Comparison of ENCODE assay signal across 10 cellular contexts in genomic region chr7:75772081-75773077, GRCh38. TPM values are rescaled to one million over a fixed set of nuclear protein-coding genes. Genes with fewer than 3 reads are reported as not detected.
DNase-seq lines count a peak whose midpoint lies in the region; ATAC-seq, FAIRE-seq and TF ChIP-seq lines count a peak whose summit lies in the region.
"Had no signal": no experiment of that assay in that cellular context is flagged by ENCODE, and none has a peak within 500 bp of the region (broad histone marks: within the 10 kb centered on the region; RNA-seq: fewer than 3 reads in every experiment).

A gene with protein sequence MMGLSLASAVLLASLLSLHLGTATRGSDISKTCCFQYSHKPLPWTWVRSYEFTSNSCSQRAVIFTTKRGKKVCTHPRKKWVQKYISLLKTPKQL (minus strand): TSS chr7:75772211. CDS start chr7:75772176, 35 bp downstream.

- H3K4me3 Mint-ChIP-seq in astrocyte (ENCODE audit: unreplicated experiment): peak within 1 kb of the TSS; percentile 40
- H3K4me3 Mint-ChIP-seq: central memory CD8-positive, alpha-beta T cell had no signal

- peak; percentile 69 for FAIRE-seq in astrocyte (lab: Jason Lieb, UNC)
- no peak for FAIRE-seq in kidney (lab: Jason Lieb, UNC)

- H3K4me1 Mint-ChIP-seq in astrocyte (ENCODE audit: low read depth, unreplicated experiment): no peaks in the 10 kb centered on the region

- H3K9ac ChIP-seq in astrocyte (ENCODE audit: low read length) (peak within 1 kb of the TSS; percentile 65), kidney (ENCODE audit: low read length in 2 of 2) (no peak within 1 kb of the TSS)

- peak within 1 kb of the TSS; percentile 73 for H3K4me2 ChIP-seq in astrocyte (ENCODE audit: low read length)

- H3K27ac Mint-ChIP-seq in astrocyte (ENCODE audit: unreplicated experiment): no peak within 1 kb of the TSS

- no peak within 1 kb of the TSS for H2AFZ ChIP-seq in astrocyte (ENCODE audit: low read depth, low read length)

- peak; percentile 93 for DNase-seq in astrocyte (ENCODE audit: low read depth)
- peak; percentile 80 for DNase-seq in kidney
- peak; percentile 60 for DNase-seq in testis
- no peak for DNase-seq in GM13977 (ENCODE audit: low spot score)
- no peak for DNase-seq in stimulated activated CD4-positive, alpha-beta T cell treated with anti-CD3 and anti-CD28 coated beads, Interleukin-2, amount 100 ng/mL, for 48 hours
- DNase-seq: NCI-H2029 had no signal

- no peak for TF ChIP-seq CTCF in HEK293 (tag by site-specific recombination; IDR thresholded peaks at IDR 0.05)
- no peak for TF ChIP-seq CTCF in astrocyte (IDR thresholded peaks at IDR 0.05; ENCODE audit: insufficient read depth, low read depth, low read length)
- TF ChIP-seq CTCF in kidney (IDR thresholded peaks at IDR 0.05; ENCODE audit: borderline replicate concordance, extremely low read depth, insufficient read depth): no peak
- no peak for TF ChIP-seq CTCF in testis (IDR thresholded peaks at IDR 0.05)
- no peak for TF ChIP-seq CTCF in GM13977 (IDR thresholded peaks at IDR 0.05; ENCODE audit: extremely low read depth, insufficient read depth, missing control alignments)

- peaks cover 3% of the 10 kb centered on the region for H3K27me3 Mint-ChIP-seq in astrocyte (ENCODE audit: low read depth, unreplicated experiment)
- H3K27me3 Mint-ChIP-seq: central memory CD8-positive, alpha-beta T cell had no signal

- no peaks in the 10 kb centered on the region for H3K4me1 ChIP-seq in HEK293 (ENCODE audit: control insufficient read depth, insufficient read depth, low read length)
- H3K4me1 ChIP-seq in astrocyte (ENCODE audit: insufficient read depth, low read length): peaks cover 23% of the 10 kb centered on the region
- no peaks in the 10 kb centered on the region for H3K4me1 ChIP-seq in kidney (ENCODE audit: control insufficient read depth in 1 of 2, insufficient read depth in 1 of 2, low read depth in 1 of 2, low read length in 2 of 2)
- peaks cover 12% of the 10 kb centered on the region for H3K4me1 ChIP-seq in testis

- in situ Hi-C loops in GM13977 (cut with MboI; ENCODE audit: low pct_unique_long_range_greater_than_20kb, low sequenced_read_pairs, unreplicated experiment): no loop called here

- POLR2A ChIA-PET in HEK293 (lab: Yijun Ruan, JAX): no interaction called here

- CTCF ChIA-PET in HEK293 (lab: Yijun Ruan, JAX): interaction anchor here (1.9 kb wide), 1 partner anchor 10 kb away, joined by 8 read pairs; no protein-coding TSS in a partner anchor

- 30 to 53% methylated on average over 9 of the region's 9 CpGs for WGBS in testis, 2 donors

- H3K36me3 ChIP-seq in HEK293 (ENCODE audit: control insufficient read depth in 2 of 2, insufficient read depth in 1 of 2, low read length in 2 of 2): no peaks in the 10 kb centered on the region
- no peaks in the 10 kb centered on the region for H3K36me3 ChIP-seq in astrocyte (ENCODE audit: insufficient read depth, low read length)
- no peaks in the 10 kb centered on the region for H3K36me3 ChIP-seq in kidney (ENCODE audit: control insufficient read depth in 1 of 2, insufficient read depth in 2 of 2, low read length in 2 of 2)
- no peaks in the 10 kb centered on the region for H3K36me3 ChIP-seq in testis (ENCODE audit: low read depth, missing control alignments)

- H3K9me3 Mint-ChIP-seq in astrocyte (ENCODE audit: unreplicated experiment): no peaks in the 10 kb centered on the region
- H3K9me3 Mint-ChIP-seq: central memory CD8-positive, alpha-beta T cell had no signal

- no peaks in the 10 kb centered on the region for H3K27me3 ChIP-seq in astrocyte (ENCODE audit: insufficient read depth, low read length)
- no peaks in the 10 kb centered on the region for H3K27me3 ChIP-seq in testis

- H4K20me1 ChIP-seq in astrocyte (ENCODE audit: insufficient read depth, low read length): no peaks in the 10 kb centered on the region

- no peaks in the 10 kb centered on the region for H3K79me2 ChIP-seq in astrocyte (ENCODE audit: insufficient read depth, low read length)

- H3K4me3 ChIP-seq in HEK293 (ENCODE audit: low read depth, low read length) (no peak within 1 kb of the TSS), astrocyte (ENCODE audit: insufficient read depth, low read depth, low read length) (no peak within 1 kb of the TSS), kidney (ENCODE audit: low read length in 2 of 2) (no peak within 1 kb of the TSS), testis (no peak within 1 kb of the TSS)

- intact Hi-C loops in kidney (cut with DNase I) (no loop called here), testis (cut with DNase I; ENCODE audit: low total_unique reads) (no loop called here)

- ATAC-seq in GM19023 (IDR thresholded peaks at IDR 0.05; ENCODE audit: unreplicated experiment): no peak

- no peak for TF ChIP-seq POLR2A in testis (IDR thresholded peaks at IDR 0.05)

- H3K27ac ChIP-seq in HEK293 (ENCODE audit: extremely low read depth, low read depth, low read length) (no peak within 1 kb of the TSS), astrocyte (ENCODE audit: low read depth, low read length) (peak within 1 kb of the TSS; percentile 82), kidney (ENCODE audit: low read depth in 2 of 2, low read length in 2 of 2) (peak within 1 kb of the TSS in 1 of 2 donors; percentile 37), testis (peak within 1 kb of the TSS in 1 of 2 donors; percentile 26)

- H3K9me3 ChIP-seq in HEK293 (ENCODE audit: control insufficient read depth, insufficient read depth, low read depth, low read length) (no peaks in the 10 kb centered on the region), astrocyte (ENCODE audit: insufficient read depth, low read depth, low read length) (no peaks in the 10 kb centered on the region), kidney (ENCODE audit: control insufficient read depth in 1 of 2, low read length in 2 of 2) (no peaks in the 10 kb centered on the region), testis (no peaks in the 10 kb centered on the region)

- no peaks in the 10 kb centered on the region for H3K36me3 Mint-ChIP-seq in astrocyte (ENCODE audit: low read depth, unreplicated experiment)

TF ChIP-seq in HEK293, 187 proteins besides CTCF, POLR2A, EP300 and RAD21:
- TF ChIP-seq KLF1 (tag by site-specific recombination; IDR thresholded peaks at IDR 0.05): peak; percentile 62
- no peak for TF ChIP-seq ZNF521 (tag by site-specific recombination; IDR thresholded peaks at IDR 0.05)
- TF ChIP-seq SP7 (tag by site-specific recombination; IDR thresholded peaks at IDR 0.05): peak; percentile 51; the same call in 1 of the 2 replicates
- TF ChIP-seq MZF1 (tag by site-specific recombination; IDR thresholded peaks at IDR 0.05; ENCODE audit: borderline replicate concordance): peak; percentile 67; the same call in 1 of the 2 replicates
- TF ChIP-seq ZNF335 (tag by site-specific recombination; conservative IDR thresholded peaks at IDR 0.05): peak; percentile 34; the same call in 1 of the 2 replicates
- 0 out of 2 replicates have a peak, but pooled peaks have one; percentile 14 for TF ChIP-seq OSR2 (tag by site-specific recombination; IDR thresholded peaks at IDR 0.05)
- TF ChIP-seq, protein P1, sequence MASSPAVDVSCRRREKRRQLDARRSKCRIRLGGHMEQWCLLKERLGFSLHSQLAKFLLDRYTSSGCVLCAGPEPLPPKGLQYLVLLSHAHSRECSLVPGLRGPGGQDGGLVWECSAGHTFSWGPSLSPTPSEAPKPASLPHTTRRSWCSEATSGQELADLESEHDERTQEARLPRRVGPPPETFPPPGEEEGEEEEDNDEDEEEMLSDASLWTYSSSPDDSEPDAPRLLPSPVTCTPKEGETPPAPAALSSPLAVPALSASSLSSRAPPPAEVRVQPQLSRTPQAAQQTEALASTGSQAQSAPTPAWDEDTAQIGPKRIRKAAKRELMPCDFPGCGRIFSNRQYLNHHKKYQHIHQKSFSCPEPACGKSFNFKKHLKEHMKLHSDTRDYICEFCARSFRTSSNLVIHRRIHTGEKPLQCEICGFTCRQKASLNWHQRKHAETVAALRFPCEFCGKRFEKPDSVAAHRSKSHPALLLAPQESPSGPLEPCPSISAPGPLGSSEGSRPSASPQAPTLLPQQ (tag by site-specific recombination; IDR thresholded peaks at IDR 0.05): no peak

RNA-seq across cellular contexts. Expression of the gene that starts here (rescaled TPM):
- total RNA-seq in astrocyte (not detected in 2 replicates), kidney (0.88 TPM), testis (1 to 10 TPM in 1 of 2 donors, not detected in 1; 1.1 TPM)
- polyA plus RNA-seq in kidney (ENCODE audit: insufficient read depth, low read depth, low replicate concordance) (not detected), testis (ENCODE audit: insufficient read depth, low read depth, low replicate concordance) (5.6 TPM)
- total RNA-seq: lung microvascular endothelial cell had no signal

Comparison
In these comparisons a context has a peak if more than half of its experiments do, and no peak if none do; other contexts are left out.
1. Peak in DNase-seq, H3K27ac ChIP-seq, H3K9ac ChIP-seq and H3K4me2 ChIP-seq in astrocyte; RNA of the gene not detected or under 1 TPM.
2. Peak in DNase-seq in kidney; RNA of the gene not detected or under 1 TPM.